ENCODE assay signal across 24 cellular contexts in the genomic region with DNA sequence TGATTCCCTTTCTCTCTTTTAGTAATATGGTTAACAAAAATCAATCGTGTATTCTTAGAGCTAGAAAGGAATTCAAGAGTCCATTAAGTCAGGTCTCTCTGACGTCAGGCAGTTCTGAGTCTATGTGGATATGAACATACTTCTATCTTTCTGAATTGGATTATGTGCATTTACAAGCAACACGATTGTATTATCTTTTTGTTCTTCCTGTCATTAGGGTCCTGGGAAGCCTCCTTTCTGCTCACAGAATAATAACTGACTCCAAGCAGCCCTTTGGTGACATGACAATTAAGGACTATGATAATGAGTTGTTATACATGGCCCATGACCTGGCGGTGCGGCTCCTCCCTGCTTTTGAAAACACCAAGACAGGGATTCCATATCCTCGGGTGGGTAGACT. TPM values are rescaled to one million over a fixed set of nuclear protein-coding genes. Genes with fewer than 3 reads are reported as not detected.
A peak's percentile ranks its signal among the peaks of the same experiment; 100 is the strongest.
DNase-seq lines count a peak whose midpoint lies in the region; ATAC-seq and TF ChIP-seq lines count a peak whose summit lies in the region.
"Had no signal": no experiment of that assay in that cellular context is flagged by ENCODE, and none has a peak within 500 bp of the region (broad histone marks: within the 10 kb centered on the region; RNA-seq: fewer than 3 reads in every experiment).

No MANE protein-coding gene starts in this region.

- peaks cover 29% of the 10 kb centered on the region for H3K36me3 ChIP-seq in MM.1S (replicated peaks; ENCODE audit: insufficient read depth, low read length)

- H3K27me3 Mint-ChIP-seq in activated naive CD8-positive, alpha-beta T cell treated with anti-CD3 and anti-CD28 coated beads, Interleukin-2, amount 50 U/mL, for 24 hours, result no peaks in the 10 kb centered on the region
- no peaks in the 10 kb centered on the region for H3K27me3 Mint-ChIP-seq in stimulated activated naive CD8-positive, alpha-beta T cell treated with anti-CD3 and anti-CD28 coated beads, Interleukin-15, amount 100 ng/mL, for 72 hours
- H3K27me3 Mint-ChIP-seq: progenitor cell of endocrine pancreas had no signal

- H3K9ac ChIP-seq in MM.1S (ENCODE audit: low read length), result no peak overlapping the region
- H3K9ac ChIP-seq: KMS-11 had no signal

- no peak for ATAC-seq in activated naive CD4-positive, alpha-beta T cell treated with anti-CD3 and anti-CD28 coated beads, Interleukin-2, amount 50 U/mL, for 72 hours
- ATAC-seq in activated naive CD8-positive, alpha-beta T cell treated with anti-CD3 and anti-CD28 coated beads, Interleukin-2, amount 50 U/mL, for 24 hours, result no peak
- no peak for ATAC-seq in stimulated activated naive CD8-positive, alpha-beta T cell treated with anti-CD3 and anti-CD28 coated beads, Interleukin-15, amount 100 ng/mL, for 72 hours
- no peak for ATAC-seq in HG03565 (IDR thresholded peaks at IDR 0.05; ENCODE audit: unreplicated experiment)
- ATAC-seq: HCT116, left colon had no signal

- no peak overlapping the region for H3K4me3 Mint-ChIP-seq in activated naive CD8-positive, alpha-beta T cell treated with anti-CD3 and anti-CD28 coated beads, Interleukin-2, amount 50 U/mL, for 24 hours
- no peak overlapping the region for H3K4me3 Mint-ChIP-seq in stimulated activated naive CD8-positive, alpha-beta T cell treated with anti-CD3 and anti-CD28 coated beads, Interleukin-15, amount 100 ng/mL, for 72 hours
- H3K4me3 Mint-ChIP-seq: endodermal cell, neural crest cell had no signal

- no peak overlapping the region for H3K4me2 ChIP-seq in MM.1S (ENCODE audit: low read depth, low read length)
- H3K4me2 ChIP-seq: KMS-11 had no signal

- no peaks in the 10 kb centered on the region for H4K20me1 ChIP-seq in MM.1S (ENCODE audit: insufficient read depth, low read length)

- no peak for TF ChIP-seq CTCF in MM.1S (IDR thresholded peaks at IDR 0.05; ENCODE audit: low read length)

- no peak overlapping the region for H2AFZ ChIP-seq in MM.1S (ENCODE audit: low read length)

- peaks cover 83% of the 10 kb centered on the region for H3K4me1 Mint-ChIP-seq in activated naive CD8-positive, alpha-beta T cell treated with anti-CD3 and anti-CD28 coated beads, Interleukin-2, amount 50 U/mL, for 24 hours
- H3K4me1 Mint-ChIP-seq in stimulated activated naive CD8-positive, alpha-beta T cell treated with anti-CD3 and anti-CD28 coated beads, Interleukin-15, amount 100 ng/mL, for 72 hours, result peaks cover 72% of the 10 kb centered on the region

- H3K9me3 Mint-ChIP-seq in activated naive CD4-positive, alpha-beta T cell treated with anti-CD3 and anti-CD28 coated beads, Interleukin-2, amount 50 U/mL, for 72 hours, result no peaks in the 10 kb centered on the region
- H3K9me3 Mint-ChIP-seq in activated naive CD8-positive, alpha-beta T cell treated with anti-CD3 and anti-CD28 coated beads, Interleukin-2, amount 50 U/mL, for 24 hours, result no peaks in the 10 kb centered on the region
- H3K9me3 Mint-ChIP-seq in stimulated activated naive CD8-positive, alpha-beta T cell treated with anti-CD3 and anti-CD28 coated beads, Interleukin-15, amount 100 ng/mL, for 72 hours, result peaks cover 0 to 4% of the 10 kb centered on the region in 2 donors
- H3K9me3 Mint-ChIP-seq: endodermal cell, neural crest cell had no signal

- peak overlapping the region; percentile 66 to 67 for H3K27ac Mint-ChIP-seq in activated naive CD4-positive, alpha-beta T cell treated with anti-CD3 and anti-CD28 coated beads, Interleukin-2, amount 50 U/mL, for 72 hours
- peak overlapping the region; percentile 64 for H3K27ac Mint-ChIP-seq in activated naive CD8-positive, alpha-beta T cell treated with anti-CD3 and anti-CD28 coated beads, Interleukin-2, amount 50 U/mL, for 24 hours
- H3K27ac Mint-ChIP-seq in stimulated activated naive CD8-positive, alpha-beta T cell treated with anti-CD3 and anti-CD28 coated beads, Interleukin-15, amount 100 ng/mL, for 72 hours, result peak overlapping the region; percentile 54 to 72
- H3K27ac Mint-ChIP-seq: endodermal cell, progenitor cell of endocrine pancreas had no signal

- peaks cover 78% of the 10 kb centered on the region for H3K4me1 ChIP-seq in MM.1S (ENCODE audit: low read length)
- H3K4me1 ChIP-seq: colonic mucosa had no signal

- no peak overlapping the region for H3K4me3 ChIP-seq in MM.1S (ENCODE audit: low read length)
- H3K4me3 ChIP-seq: colonic mucosa, tibial nerve had no signal

- DNase-seq in activated naive CD4-positive, alpha-beta T cell treated with anti-CD3 and anti-CD28 coated beads, Interleukin-2, amount 50 U/mL, for 72 hours (ENCODE audit: low spot score in 2 of 2), result no peak
- DNase-seq in activated naive CD4-positive, alpha-beta T cell treated with Interleukin-2 at 50 U/mL for 16 hours, result no peak
- DNase-seq in MM.1S, result no peak
- DNase-seq in activated naive CD8-positive, alpha-beta T cell treated with anti-CD3 and anti-CD28 coated beads, Interleukin-2, amount 50 U/mL, for 24 hours, result no peak
- DNase-seq in stimulated activated naive CD8-positive, alpha-beta T cell treated with anti-CD3 and anti-CD28 coated beads, Interleukin-15, amount 100 ng/mL, for 72 hours, result no peak
- DNase-seq in COLO668 (lab: John Stamatoyannopoulos, UW; ENCODE audit: unreplicated experiment), result no peak
- no peak for DNase-seq in RPMI8226
- DNase-seq: activated CD4-positive, alpha-beta T cell treated with anti-CD3 and anti-CD28 coated beads for 48 hours; brain microvascular endothelial cell; Calu3; colonic mucosa; endodermal cell; left colon; midbrain; NCI-H1092; NCI-H2107; NCI-H510A; stimulated activated naive CD4-positive, alpha-beta T cell had no signal

- H3K27ac ChIP-seq in MM.1S (ENCODE audit: low read length), result peak overlapping the region; percentile 20; the same call in 1 of the 2 replicates
- H3K27ac ChIP-seq: brain microvascular endothelial cell, colonic mucosa, KMS-11, tibial nerve had no signal

- H3K9me2 ChIP-seq in MM.1S (replicated peaks; ENCODE audit: insufficient read depth, low read length), result no peaks in the 10 kb centered on the region

- H3F3A ChIP-seq in MM.1S (ENCODE audit: insufficient read depth, low read length), result peaks cover 63% of the 10 kb centered on the region

- peaks cover 61 to 88% of the 10 kb centered on the region in 2 donors for H3K36me3 Mint-ChIP-seq in activated naive CD4-positive, alpha-beta T cell treated with anti-CD3 and anti-CD28 coated beads, Interleukin-2, amount 50 U/mL, for 72 hours
- peaks cover 86% of the 10 kb centered on the region for H3K36me3 Mint-ChIP-seq in activated naive CD8-positive, alpha-beta T cell treated with anti-CD3 and anti-CD28 coated beads, Interleukin-2, amount 50 U/mL, for 24 hours (ENCODE audit: low read depth)

- H3K27me3 ChIP-seq in MM.1S (replicated peaks; ENCODE audit: insufficient read depth, low read length), result no peaks in the 10 kb centered on the region
- H3K27me3 ChIP-seq: brain microvascular endothelial cell, colonic mucosa, tibial nerve had no signal

- peaks cover 89% of the 10 kb centered on the region for H3K79me2 ChIP-seq in MM.1S (ENCODE audit: low read length)

- H3K9me3 ChIP-seq in MM.1S (replicated peaks; ENCODE audit: insufficient read depth, low read length), result no peaks in the 10 kb centered on the region
- H3K9me3 ChIP-seq: colonic mucosa, tibial nerve had no signal

RNA-seq across cellular contexts. Expression of a gene that starts 14.0 kb away (rescaled TPM):
- 100 to 1,000 TPM; 181 to 200 TPM for total RNA-seq in activated naive CD4-positive, alpha-beta T cell treated with anti-CD3 and anti-CD28 coated beads, Interleukin-2, amount 50 U/mL, for 72 hours
